In the genomic region with DNA sequence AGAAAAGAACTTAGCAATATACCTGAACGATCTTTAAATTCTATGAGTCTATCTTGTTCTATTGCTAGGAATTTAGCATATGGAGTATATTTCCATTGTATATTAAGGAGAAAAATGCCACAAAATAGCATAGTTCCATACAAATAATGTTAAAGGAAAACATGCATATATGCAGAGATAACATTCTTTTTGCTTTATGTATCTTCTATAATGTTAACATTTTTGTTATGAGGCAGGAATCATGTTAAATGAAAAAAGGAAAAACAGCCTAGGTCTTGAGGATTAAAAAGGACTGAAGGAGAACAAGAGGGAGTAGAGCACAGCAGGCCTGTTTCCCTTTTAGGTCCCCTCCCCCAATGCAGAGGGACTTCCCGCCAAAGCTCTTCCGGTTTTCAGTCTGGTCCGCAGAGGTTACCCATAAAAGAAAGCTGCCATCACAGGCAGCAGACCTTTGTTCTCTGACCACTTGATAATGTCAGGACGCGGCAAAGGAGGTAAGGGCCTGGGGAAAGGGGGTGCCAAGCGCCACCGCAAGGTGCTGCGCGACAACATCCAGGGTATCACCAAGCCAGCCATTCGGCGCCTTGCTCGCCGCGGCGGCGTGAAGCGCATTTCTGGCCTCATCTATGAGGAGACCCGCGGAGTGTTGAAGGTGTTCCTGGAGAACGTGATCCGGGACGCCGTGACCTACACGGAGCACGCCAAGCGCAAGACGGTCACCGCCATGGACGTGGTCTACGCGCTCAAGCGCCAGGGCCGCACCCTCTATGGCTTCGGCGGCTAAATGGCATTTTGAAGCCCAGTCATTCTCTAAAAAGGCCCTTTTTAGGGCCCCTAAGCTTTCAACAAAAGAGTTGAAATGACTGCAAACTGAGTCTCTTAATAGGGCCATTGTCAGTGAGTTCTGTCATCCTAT, we compare ENCODE assay signal across 1 cellular context.
TF ChIP-seq lines count a peak whose summit lies in the region.

No MANE protein-coding gene starts in this region.

TF ChIP-seq in K562, 482 proteins besides CTCF, POLR2A, EP300 and RAD21 (continued from another document and continues in another):
- TF ChIP-seq USF1 (CRISPR knock-in tag; IDR thresholded peaks at IDR 0.05): peak; percentile 53
- TF ChIP-seq RAD51 (IDR thresholded peaks at IDR 0.05; ENCODE audit: borderline replicate concordance, low read depth): no peak
- peak; percentile 95 for TF ChIP-seq MBD2 (IDR thresholded peaks at IDR 0.05; ENCODE audit: borderline replicate concordance, low read depth)
- TF ChIP-seq IRF9 (tag; IDR thresholded peaks at IDR 0.05): no peak
- peak; percentile 95 for TF ChIP-seq SUPT5H (IDR thresholded peaks at IDR 0.05)
- TF ChIP-seq KAT8 (IDR thresholded peaks at IDR 0.05; ENCODE audit: low read depth): no peak
- peak; percentile 60; the same call in 1 of the 2 replicates for TF ChIP-seq PHTF2 (CRISPR knock-in tag; IDR thresholded peaks at IDR 0.05)
- peak; percentile 36; the same call in 1 of the 2 replicates for TF ChIP-seq HDAC8 (tag; IDR thresholded peaks at IDR 0.05)
- TF ChIP-seq TAF1 (IDR thresholded peaks at IDR 0.05; ENCODE audit: control insufficient read depth, extremely low read depth, insufficient read depth, low read length, severe bottlenecking): peak; percentile 80
- TF ChIP-seq CBX8 (IDR thresholded peaks at IDR 0.05; ENCODE audit: borderline replicate concordance, extremely low read depth, low read depth, low read length, poor library complexity, severe bottlenecking): no peak
- TF ChIP-seq ZNF311 (CRISPR knock-in tag; IDR thresholded peaks at IDR 0.05): peak; percentile 5; the same call in 1 of the 2 replicates
- TF ChIP-seq TEAD4 (IDR thresholded peaks at IDR 0.05; ENCODE audit: low read length): no peak; the same call in 1 of the 2 replicates
- TF ChIP-seq TEAD4 (CRISPR knock-in tag; IDR thresholded peaks at IDR 0.05; ENCODE audit: borderline replicate concordance): 0 out of 2 replicates have a peak, but pooled peaks have one; percentile 63
- TF ChIP-seq GTF2E2 (tag; IDR thresholded peaks at IDR 0.05): peak; percentile 90; the same call in 1 of the 2 replicates
- no peak; the same call in 1 of the 2 replicates for TF ChIP-seq ZNF143 (CRISPR knock-in tag; IDR thresholded peaks at IDR 0.05)
- TF ChIP-seq PHB (CRISPR knock-in tag; IDR thresholded peaks at IDR 0.05): no peak; the same call in 1 of the 2 replicates
- TF ChIP-seq, protein P1, sequence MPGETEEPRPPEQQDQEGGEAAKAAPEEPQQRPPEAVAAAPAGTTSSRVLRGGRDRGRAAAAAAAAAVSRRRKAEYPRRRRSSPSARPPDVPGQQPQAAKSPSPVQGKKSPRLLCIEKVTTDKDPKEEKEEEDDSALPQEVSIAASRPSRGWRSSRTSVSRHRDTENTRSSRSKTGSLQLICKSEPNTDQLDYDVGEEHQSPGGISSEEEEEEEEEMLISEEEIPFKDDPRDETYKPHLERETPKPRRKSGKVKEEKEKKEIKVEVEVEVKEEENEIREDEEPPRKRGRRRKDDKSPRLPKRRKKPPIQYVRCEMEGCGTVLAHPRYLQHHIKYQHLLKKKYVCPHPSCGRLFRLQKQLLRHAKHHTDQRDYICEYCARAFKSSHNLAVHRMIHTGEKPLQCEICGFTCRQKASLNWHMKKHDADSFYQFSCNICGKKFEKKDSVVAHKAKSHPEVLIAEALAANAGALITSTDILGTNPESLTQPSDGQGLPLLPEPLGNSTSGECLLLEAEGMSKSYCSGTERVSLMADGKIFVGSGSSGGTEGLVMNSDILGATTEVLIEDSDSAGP (CRISPR knock-in tag; IDR thresholded peaks at IDR 0.05): peak; percentile 84
- peak; percentile 92 for TF ChIP-seq SMAD1 (IDR thresholded peaks at IDR 0.05; ENCODE audit: low read depth, low read length, partially characterized antibody)
- peak; percentile 84 for TF ChIP-seq CXXC5 (CRISPR knock-in tag; IDR thresholded peaks at IDR 0.05)
- TF ChIP-seq, protein P2, sequence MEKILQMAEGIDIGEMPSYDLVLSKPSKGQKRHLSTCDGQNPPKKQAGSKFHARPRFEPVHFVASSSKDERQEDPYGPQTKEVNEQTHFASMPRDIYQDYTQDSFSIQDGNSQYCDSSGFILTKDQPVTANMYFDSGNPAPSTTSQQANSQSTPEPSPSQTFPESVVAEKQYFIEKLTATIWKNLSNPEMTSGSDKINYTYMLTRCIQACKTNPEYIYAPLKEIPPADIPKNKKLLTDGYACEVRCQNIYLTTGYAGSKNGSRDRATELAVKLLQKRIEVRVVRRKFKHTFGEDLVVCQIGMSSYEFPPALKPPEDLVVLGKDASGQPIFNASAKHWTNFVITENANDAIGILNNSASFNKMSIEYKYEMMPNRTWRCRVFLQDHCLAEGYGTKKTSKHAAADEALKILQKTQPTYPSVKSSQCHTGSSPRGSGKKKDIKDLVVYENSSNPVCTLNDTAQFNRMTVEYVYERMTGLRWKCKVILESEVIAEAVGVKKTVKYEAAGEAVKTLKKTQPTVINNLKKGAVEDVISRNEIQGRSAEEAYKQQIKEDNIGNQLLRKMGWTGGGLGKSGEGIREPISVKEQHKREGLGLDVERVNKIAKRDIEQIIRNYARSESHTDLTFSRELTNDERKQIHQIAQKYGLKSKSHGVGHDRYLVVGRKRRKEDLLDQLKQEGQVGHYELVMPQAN (IDR thresholded peaks at IDR 0.05; ENCODE audit: borderline replicate concordance): peak; percentile 85
- TF ChIP-seq ZFP1 (CRISPR knock-in tag; IDR thresholded peaks at IDR 0.05): 0 out of 2 replicates have a peak, but pooled peaks have one; percentile 3
- no peak for TF ChIP-seq HEY1 (CRISPR knock-in tag; IDR thresholded peaks at IDR 0.05; ENCODE audit: borderline replicate concordance)
- TF ChIP-seq ZNF785 (CRISPR knock-in tag; IDR thresholded peaks at IDR 0.05): no peak
- TF ChIP-seq, protein P3, sequence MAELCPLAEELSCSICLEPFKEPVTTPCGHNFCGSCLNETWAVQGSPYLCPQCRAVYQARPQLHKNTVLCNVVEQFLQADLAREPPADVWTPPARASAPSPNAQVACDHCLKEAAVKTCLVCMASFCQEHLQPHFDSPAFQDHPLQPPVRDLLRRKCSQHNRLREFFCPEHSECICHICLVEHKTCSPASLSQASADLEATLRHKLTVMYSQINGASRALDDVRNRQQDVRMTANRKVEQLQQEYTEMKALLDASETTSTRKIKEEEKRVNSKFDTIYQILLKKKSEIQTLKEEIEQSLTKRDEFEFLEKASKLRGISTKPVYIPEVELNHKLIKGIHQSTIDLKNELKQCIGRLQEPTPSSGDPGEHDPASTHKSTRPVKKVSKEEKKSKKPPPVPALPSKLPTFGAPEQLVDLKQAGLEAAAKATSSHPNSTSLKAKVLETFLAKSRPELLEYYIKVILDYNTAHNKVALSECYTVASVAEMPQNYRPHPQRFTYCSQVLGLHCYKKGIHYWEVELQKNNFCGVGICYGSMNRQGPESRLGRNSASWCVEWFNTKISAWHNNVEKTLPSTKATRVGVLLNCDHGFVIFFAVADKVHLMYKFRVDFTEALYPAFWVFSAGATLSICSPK (IDR thresholded peaks at IDR 0.05; ENCODE audit: borderline replicate concordance): no peak
- TF ChIP-seq ESRRA (IDR thresholded peaks at IDR 0.05; ENCODE audit: borderline replicate concordance, low read depth): no peak; the same call in 1 of the 2 replicates
- TF ChIP-seq FOXJ2 (tag; IDR thresholded peaks at IDR 0.05): no peak
- no peak; the same call in 1 of the 2 replicates for TF ChIP-seq ZNF324 (CRISPR knock-in tag; IDR thresholded peaks at IDR 0.05)
- no peak; a peak in 2 of 4 replicates for TF ChIP-seq ARNT (IDR thresholded peaks at IDR 0.05)
- peak; percentile 70 for TF ChIP-seq NCOR1 (IDR thresholded peaks at IDR 0.05)
- TF ChIP-seq, protein P4, sequence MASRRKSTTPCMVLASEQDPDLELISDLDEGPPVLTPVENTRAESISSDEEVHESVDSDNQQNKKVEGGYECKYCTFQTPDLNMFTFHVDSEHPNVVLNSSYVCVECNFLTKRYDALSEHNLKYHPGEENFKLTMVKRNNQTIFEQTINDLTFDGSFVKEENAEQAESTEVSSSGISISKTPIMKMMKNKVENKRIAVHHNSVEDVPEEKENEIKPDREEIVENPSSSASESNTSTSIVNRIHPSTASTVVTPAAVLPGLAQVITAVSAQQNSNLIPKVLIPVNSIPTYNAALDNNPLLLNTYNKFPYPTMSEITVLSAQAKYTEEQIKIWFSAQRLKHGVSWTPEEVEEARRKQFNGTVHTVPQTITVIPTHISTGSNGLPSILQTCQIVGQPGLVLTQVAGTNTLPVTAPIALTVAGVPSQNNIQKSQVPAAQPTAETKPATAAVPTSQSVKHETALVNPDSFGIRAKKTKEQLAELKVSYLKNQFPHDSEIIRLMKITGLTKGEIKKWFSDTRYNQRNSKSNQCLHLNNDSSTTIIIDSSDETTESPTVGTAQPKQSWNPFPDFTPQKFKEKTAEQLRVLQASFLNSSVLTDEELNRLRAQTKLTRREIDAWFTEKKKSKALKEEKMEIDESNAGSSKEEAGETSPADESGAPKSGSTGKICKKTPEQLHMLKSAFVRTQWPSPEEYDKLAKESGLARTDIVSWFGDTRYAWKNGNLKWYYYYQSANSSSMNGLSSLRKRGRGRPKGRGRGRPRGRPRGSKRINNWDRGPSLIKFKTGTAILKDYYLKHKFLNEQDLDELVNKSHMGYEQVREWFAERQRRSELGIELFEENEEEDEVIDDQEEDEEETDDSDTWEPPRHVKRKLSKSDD (conservative IDR thresholded peaks at IDR 0.05; ENCODE audit: low read length): peak; percentile 41; the same call in 1 of the 2 replicates
- TF ChIP-seq PRDM10 (IDR thresholded peaks at IDR 0.05; ENCODE audit: partially characterized antibody): no peak
- TF ChIP-seq ZBED1 (IDR thresholded peaks at IDR 0.05): peak; percentile 97
- peak; percentile 63 for TF ChIP-seq CREM (IDR thresholded peaks at IDR 0.05; ENCODE audit: low read depth)
- no peak for TF ChIP-seq ZNF232 (CRISPR knock-in tag; IDR thresholded peaks at IDR 0.05)
- TF ChIP-seq ZNF444 (CRISPR knock-in tag; IDR thresholded peaks at IDR 0.05): peak; percentile 73
- 0 out of 2 replicates have a peak, but pooled peaks have one; percentile 7 for TF ChIP-seq HOXB6 (CRISPR knock-in tag; IDR thresholded peaks at IDR 0.05; ENCODE audit: borderline replicate concordance)
- TF ChIP-seq, protein P5, sequence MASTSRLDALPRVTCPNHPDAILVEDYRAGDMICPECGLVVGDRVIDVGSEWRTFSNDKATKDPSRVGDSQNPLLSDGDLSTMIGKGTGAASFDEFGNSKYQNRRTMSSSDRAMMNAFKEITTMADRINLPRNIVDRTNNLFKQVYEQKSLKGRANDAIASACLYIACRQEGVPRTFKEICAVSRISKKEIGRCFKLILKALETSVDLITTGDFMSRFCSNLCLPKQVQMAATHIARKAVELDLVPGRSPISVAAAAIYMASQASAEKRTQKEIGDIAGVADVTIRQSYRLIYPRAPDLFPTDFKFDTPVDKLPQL (IDR thresholded peaks at IDR 0.05; ENCODE audit: extremely low read depth, insufficient read length): peak; percentile 90
- peak; percentile 79 for TF ChIP-seq GABPB2 (CRISPR knock-in tag; conservative IDR thresholded peaks at IDR 0.05)
- 0 out of 2 replicates have a peak, but pooled peaks have one; percentile 62 for TF ChIP-seq RBM14 (IDR thresholded peaks at IDR 0.05; ENCODE audit: borderline replicate concordance, insufficient read depth, low read depth, low read length)
- TF ChIP-seq CBFB (CRISPR knock-in tag; IDR thresholded peaks at IDR 0.05): no peak; the same call in 1 of the 2 replicates
- peak; percentile 48; the same call in 1 of the 2 replicates for TF ChIP-seq BCOR (IDR thresholded peaks at IDR 0.05)
- peak; percentile 76 for TF ChIP-seq CHD2 (IDR thresholded peaks at IDR 0.05; ENCODE audit: low read depth, low read length)
- peak; percentile 44 for TF ChIP-seq ZNF263 (CRISPR knock-in tag; IDR thresholded peaks at IDR 0.05; ENCODE audit: borderline replicate concordance)
- peak; percentile 96 for TF ChIP-seq CBX1 (IDR thresholded peaks at IDR 0.05; ENCODE audit: low read depth)
- no peak for TF ChIP-seq FOS (IDR thresholded peaks at IDR 0.05; ENCODE audit: extremely low read depth, insufficient read length)
- TF ChIP-seq ZNF316 (IDR thresholded peaks at IDR 0.05): no peak
- TF ChIP-seq RUNX1 (IDR thresholded peaks at IDR 0.05; ENCODE audit: low read depth): peak; percentile 85
- TF ChIP-seq ZNF174 (CRISPR knock-in tag; IDR thresholded peaks at IDR 0.05): no peak
- no peak for TF ChIP-seq ZNF79 (CRISPR knock-in tag; IDR thresholded peaks at IDR 0.05; ENCODE audit: low read depth)
- TF ChIP-seq ZNF507 (tag; conservative IDR thresholded peaks at IDR 0.05): no peak
- TF ChIP-seq KLF13 (tag; IDR thresholded peaks at IDR 0.05; ENCODE audit: borderline replicate concordance, low read depth): peak; percentile 69; the same call in 1 of the 2 replicates
- no peak for TF ChIP-seq ZNF347 (CRISPR knock-in tag; IDR thresholded peaks at IDR 0.05; ENCODE audit: low read depth)
